In genomic region chr3:3170998-3171397, GRCh38 we compare ENCODE assay signal across 9 cellular contexts. TPM values are rescaled to one million over a fixed set of nuclear protein-coding genes. Genes with fewer than 3 reads are reported as not detected.
DNase-seq lines count a peak whose midpoint lies in the region; ATAC-seq and TF ChIP-seq lines count a peak whose summit lies in the region.
"Had no signal": no experiment of that assay in that cellular context is flagged by ENCODE, and none has a peak within 500 bp of the region (broad histone marks: within the 10 kb centered on the region; RNA-seq: fewer than 3 reads in every experiment).

No MANE protein-coding gene starts in this region.

- H3K9ac ChIP-seq in GM23248: no peak overlapping the region

- H2AFZ ChIP-seq in GM23248: no peak overlapping the region

- H3K4me1 ChIP-seq in GM23248 (ENCODE audit: insufficient read depth) (no peaks in the 10 kb centered on the region), RWPE2 (ENCODE audit: insufficient read depth, poor library complexity, severe bottlenecking) (no peaks in the 10 kb centered on the region)

- H3K4me3 ChIP-seq in GM23248 (no peak overlapping the region), RWPE2 (ENCODE audit: severe bottlenecking) (no peak overlapping the region), epithelial cell of proximal tubule (ENCODE audit: low read depth, low read length) (no peak overlapping the region)

- peaks cover 12% of the 10 kb centered on the region for H3K79me2 ChIP-seq in GM23248 (ENCODE audit: insufficient read depth)

- H3K27me3 ChIP-seq in GM23248 (replicated peaks; ENCODE audit: insufficient read depth) (no peaks in the 10 kb centered on the region), RWPE2 (ENCODE audit: insufficient read depth, poor library complexity, severe bottlenecking) (no peaks in the 10 kb centered on the region)

- in situ Hi-C loops in GM23248 (cut with MboI): no loop called here

- TF ChIP-seq CTCF in RWPE2 (IDR thresholded peaks at IDR 0.05; ENCODE audit: poor library complexity, severe bottlenecking) (peak; percentile 54), epithelial cell of proximal tubule (conservative IDR thresholded peaks at IDR 0.05; ENCODE audit: low read depth, low read length) (peak; percentile 51)

- 56 to 57% methylated on average over 5 of the region's 5 CpGs for WGBS in GM23248 (ENCODE audit: low coverage in 1 of 2, low lambda C conversion rate in 2 of 2, missing lambda C conversion rate in 2 of 2), 2 experiments

- peaks cover 3% of the 10 kb centered on the region; the same call in 1 of the 2 replicates for H3F3A ChIP-seq in GM23248 (ENCODE audit: insufficient read depth)

- H3K9me3 ChIP-seq in GM23248 (ENCODE audit: low read depth) (peaks cover 3% of the 10 kb centered on the region), RWPE2 (ENCODE audit: severe bottlenecking) (no peaks in the 10 kb centered on the region)

- DNase-seq in DMS153 treated with DMSO at 0.1 percent for 48 hours (lab: John Stamatoyannopoulos, UW; ENCODE audit: unreplicated experiment) (peak; percentile 1), GM23248 (peak; percentile 50), RWPE2 (ENCODE audit: low spot score) (no peak), epithelial cell of proximal tubule (ENCODE audit: low read depth) (no peak), renal cortical epithelial cell (ENCODE audit: low read depth) (peak; percentile 74), NCI-H226 (no peak)
- DNase-seq: activated B cell treated with CpG ODN at 0.5 μM for 24 hours had no signal

- no peak overlapping the region for H3K4me2 ChIP-seq in GM23248 (ENCODE audit: unreplicated experiment)

- H3K9me2 ChIP-seq in GM23248 (ENCODE audit: insufficient read depth): no peaks in the 10 kb centered on the region

- H3K27ac ChIP-seq in GM23248 (no peak overlapping the region), RWPE2 (ENCODE audit: poor library complexity, severe bottlenecking) (no peak overlapping the region)

- H3K36me3 ChIP-seq in GM23248 (ENCODE audit: low read depth): peaks cover 51% of the 10 kb centered on the region
- peaks cover 82% of the 10 kb centered on the region for H3K36me3 ChIP-seq in RWPE2 (ENCODE audit: low read depth)

- ATAC-seq in RWPE2 (ENCODE audit: low read depth) (no peak), GM21381 (IDR thresholded peaks at IDR 0.05; ENCODE audit: unreplicated experiment) (no peak), HG03039 (IDR thresholded peaks at IDR 0.05; ENCODE audit: unreplicated experiment) (no peak)

- no peaks in the 10 kb centered on the region for H4K20me1 ChIP-seq in GM23248 (ENCODE audit: insufficient read depth)

RNA-seq across cellular contexts. Expression of gene CRBN, which starts 8.5 kb away (rescaled TPM):
- 48.8 and 69.6 TPM in 2 replicates for total RNA-seq in GM23248 (2014; rRNA removed; shearing (Covaris generic))
- 41.1 and 45.7 TPM in 2 replicates for polyA plus RNA-seq in GM23248 (2016; fragmentation: Nextera tagmentation; extraction: Ambion mirVana)
- total RNA-seq in epithelial cell of proximal tubule: 18.7 and 25.8 TPM in 2 replicates
- 78.3 and 147 TPM in 2 replicates for total RNA-seq in renal cortical epithelial cell

RNA-seq across cellular contexts. Expression of gene TRNT1, which starts 44.3 kb away (rescaled TPM):
- 14.2 and 16.6 TPM in 2 replicates for total RNA-seq in GM23248 (2014; rRNA removed; shearing (Covaris generic))
- polyA plus RNA-seq in GM23248 (2016; fragmentation: Nextera tagmentation; extraction: Ambion mirVana): 31.1 and 31.4 TPM in 2 replicates
- 16.9 and 21.2 TPM in 2 replicates for total RNA-seq in epithelial cell of proximal tubule
- total RNA-seq in renal cortical epithelial cell: 19.4 and 37.3 TPM in 2 replicates

Comparison
In these comparisons a context has a peak if more than half of its experiments do, and no peak if none do; other contexts are left out.
1. DNase-seq: peak in DMS153 treated with DMSO at 0.1 percent for 48 hours (single experiment), GM23248 (single experiment) and renal cortical epithelial cell (single experiment); none in RWPE2 (single experiment), epithelial cell of proximal tubule (single experiment) and NCI-H226 (single experiment).